ENCODE assay signal across 1 cellular context in the genomic region with DNA sequence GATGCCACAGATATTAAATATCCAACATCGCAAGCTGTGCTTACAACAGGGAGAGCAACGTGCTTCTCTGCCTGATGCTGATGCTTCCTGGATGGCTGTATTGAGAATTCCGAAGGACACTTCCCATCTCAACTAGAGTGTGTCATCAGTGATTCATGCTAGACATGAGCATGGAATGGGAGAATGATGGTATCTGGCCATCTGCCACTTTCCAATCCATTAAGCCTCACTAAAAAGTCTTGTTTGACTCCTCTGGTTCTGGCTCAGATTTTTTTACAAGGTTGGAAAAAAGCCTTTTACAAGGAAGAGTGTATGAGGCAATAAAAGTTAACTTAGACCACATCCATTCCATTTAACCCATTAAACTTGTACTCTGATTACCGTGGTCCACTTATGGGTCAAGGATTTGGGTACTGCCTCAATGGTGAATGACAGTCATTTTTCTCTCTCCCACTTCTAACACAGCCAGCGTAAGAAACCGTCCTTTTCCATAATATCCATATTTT.
TF ChIP-seq lines count a peak whose summit lies in the region.

No MANE protein-coding gene starts in this region.

TF ChIP-seq in A549, 52 proteins besides CTCF, POLR2A, EP300 and RAD21 (continued from another document):
- TF ChIP-seq RCOR1 (IDR thresholded peaks at IDR 0.05; ENCODE audit: low read depth, low read length) (no peak), HOXB13 (CRISPR knock-in tag; IDR thresholded peaks at IDR 0.05; ENCODE audit: low read depth) (no peak), EHMT2 (IDR thresholded peaks at IDR 0.05; ENCODE audit: low read depth) (no peak), RARB (CRISPR knock-in tag; IDR thresholded peaks at IDR 0.05) (no peak), HOXA7 (CRISPR knock-in tag; IDR thresholded peaks at IDR 0.05) (no peak), ESRRA (IDR thresholded peaks at IDR 0.05; ENCODE audit: borderline replicate concordance, low read length) (no peak), NFE2L2 (conservative IDR thresholded peaks at IDR 0.05; ENCODE audit: low read length) (no peak), POLR2AphosphoS2 (conservative IDR thresholded peaks at IDR 0.05; ENCODE audit: low read length) (no peak), HEYL (CRISPR knock-in tag; IDR thresholded peaks at IDR 0.05) (no peak), FOXS1 (CRISPR knock-in tag; IDR thresholded peaks at IDR 0.05) (no peak), CBX8 (IDR thresholded peaks at IDR 0.05) (no peak), MYC (IDR thresholded peaks at IDR 0.05; ENCODE audit: borderline replicate concordance, low read length) (no peak), CBX2 (IDR thresholded peaks at IDR 0.05; ENCODE audit: borderline replicate concordance, low read depth) (no peak), NPAS2 (CRISPR knock-in tag; IDR thresholded peaks at IDR 0.05; ENCODE audit: borderline replicate concordance) (no peak), RFX5 (IDR thresholded peaks at IDR 0.05) (no peak), FOSL2 (IDR thresholded peaks at IDR 0.05) (peak; percentile 72), FOSL2 (CRISPR knock-in tag; IDR thresholded peaks at IDR 0.05) (peak; percentile 83), SMC3 (IDR thresholded peaks at IDR 0.05) (no peak), ZC3H11A (IDR thresholded peaks at IDR 0.05) (no peak), JUN (IDR thresholded peaks at IDR 0.05) (peak in 1 of 2 experiments; percentile 44; a peak in 1 of 5 replicates), MAZ (IDR thresholded peaks at IDR 0.05; ENCODE audit: borderline replicate concordance, low read depth, low read length) (no peak), JUNB (IDR thresholded peaks at IDR 0.05) (peak; percentile 70), EHF (CRISPR knock-in tag; IDR thresholded peaks at IDR 0.05) (no peak), CHD2 (IDR thresholded peaks at IDR 0.05; ENCODE audit: low read length, partially characterized antibody) (no peak), CHD4 (IDR thresholded peaks at IDR 0.05; ENCODE audit: borderline replicate concordance) (no peak), SREBF2 (IDR thresholded peaks at IDR 0.05) (no peak), KDM1A (IDR thresholded peaks at IDR 0.05; ENCODE audit: low read depth) (no peak), CEBPB (IDR thresholded peaks at IDR 0.05) (peak in 1 of 2 experiments; percentile 31; a peak in 2 of 4 replicates), ZFP36 (IDR thresholded peaks at IDR 0.05; ENCODE audit: borderline replicate concordance, partially characterized antibody) (no peak), KDM5A (IDR thresholded peaks at IDR 0.05) (no peak), NR3C1 (IDR thresholded peaks at IDR 0.05) (no peak), HOXB5 (CRISPR knock-in tag; IDR thresholded peaks at IDR 0.05) (no peak)
- TF ChIP-seq, protein P1, sequence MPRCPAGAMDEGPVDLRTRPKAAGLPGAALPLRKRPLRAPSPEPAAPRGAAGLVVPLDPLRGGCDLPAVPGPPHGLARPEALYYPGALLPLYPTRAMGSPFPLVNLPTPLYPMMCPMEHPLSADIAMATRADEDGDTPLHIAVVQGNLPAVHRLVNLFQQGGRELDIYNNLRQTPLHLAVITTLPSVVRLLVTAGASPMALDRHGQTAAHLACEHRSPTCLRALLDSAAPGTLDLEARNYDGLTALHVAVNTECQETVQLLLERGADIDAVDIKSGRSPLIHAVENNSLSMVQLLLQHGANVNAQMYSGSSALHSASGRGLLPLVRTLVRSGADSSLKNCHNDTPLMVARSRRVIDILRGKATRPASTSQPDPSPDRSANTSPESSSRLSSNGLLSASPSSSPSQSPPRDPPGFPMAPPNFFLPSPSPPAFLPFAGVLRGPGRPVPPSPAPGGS (IDR thresholded peaks at IDR 0.05), result no peak
- TF ChIP-seq, protein P2, sequence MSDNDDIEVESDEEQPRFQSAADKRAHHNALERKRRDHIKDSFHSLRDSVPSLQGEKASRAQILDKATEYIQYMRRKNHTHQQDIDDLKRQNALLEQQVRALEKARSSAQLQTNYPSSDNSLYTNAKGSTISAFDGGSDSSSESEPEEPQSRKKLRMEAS (IDR thresholded peaks at IDR 0.05), result peak; percentile 70
- TF ChIP-seq, protein P3, sequence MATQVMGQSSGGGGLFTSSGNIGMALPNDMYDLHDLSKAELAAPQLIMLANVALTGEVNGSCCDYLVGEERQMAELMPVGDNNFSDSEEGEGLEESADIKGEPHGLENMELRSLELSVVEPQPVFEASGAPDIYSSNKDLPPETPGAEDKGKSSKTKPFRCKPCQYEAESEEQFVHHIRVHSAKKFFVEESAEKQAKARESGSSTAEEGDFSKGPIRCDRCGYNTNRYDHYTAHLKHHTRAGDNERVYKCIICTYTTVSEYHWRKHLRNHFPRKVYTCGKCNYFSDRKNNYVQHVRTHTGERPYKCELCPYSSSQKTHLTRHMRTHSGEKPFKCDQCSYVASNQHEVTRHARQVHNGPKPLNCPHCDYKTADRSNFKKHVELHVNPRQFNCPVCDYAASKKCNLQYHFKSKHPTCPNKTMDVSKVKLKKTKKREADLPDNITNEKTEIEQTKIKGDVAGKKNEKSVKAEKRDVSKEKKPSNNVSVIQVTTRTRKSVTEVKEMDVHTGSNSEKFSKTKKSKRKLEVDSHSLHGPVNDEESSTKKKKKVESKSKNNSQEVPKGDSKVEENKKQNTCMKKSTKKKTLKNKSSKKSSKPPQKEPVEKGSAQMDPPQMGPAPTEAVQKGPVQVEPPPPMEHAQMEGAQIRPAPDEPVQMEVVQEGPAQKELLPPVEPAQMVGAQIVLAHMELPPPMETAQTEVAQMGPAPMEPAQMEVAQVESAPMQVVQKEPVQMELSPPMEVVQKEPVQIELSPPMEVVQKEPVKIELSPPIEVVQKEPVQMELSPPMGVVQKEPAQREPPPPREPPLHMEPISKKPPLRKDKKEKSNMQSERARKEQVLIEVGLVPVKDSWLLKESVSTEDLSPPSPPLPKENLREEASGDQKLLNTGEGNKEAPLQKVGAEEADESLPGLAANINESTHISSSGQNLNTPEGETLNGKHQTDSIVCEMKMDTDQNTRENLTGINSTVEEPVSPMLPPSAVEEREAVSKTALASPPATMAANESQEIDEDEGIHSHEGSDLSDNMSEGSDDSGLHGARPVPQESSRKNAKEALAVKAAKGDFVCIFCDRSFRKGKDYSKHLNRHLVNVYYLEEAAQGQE (IDR thresholded peaks at IDR 0.05), result no peak
- TF ChIP-seq, protein P4, sequence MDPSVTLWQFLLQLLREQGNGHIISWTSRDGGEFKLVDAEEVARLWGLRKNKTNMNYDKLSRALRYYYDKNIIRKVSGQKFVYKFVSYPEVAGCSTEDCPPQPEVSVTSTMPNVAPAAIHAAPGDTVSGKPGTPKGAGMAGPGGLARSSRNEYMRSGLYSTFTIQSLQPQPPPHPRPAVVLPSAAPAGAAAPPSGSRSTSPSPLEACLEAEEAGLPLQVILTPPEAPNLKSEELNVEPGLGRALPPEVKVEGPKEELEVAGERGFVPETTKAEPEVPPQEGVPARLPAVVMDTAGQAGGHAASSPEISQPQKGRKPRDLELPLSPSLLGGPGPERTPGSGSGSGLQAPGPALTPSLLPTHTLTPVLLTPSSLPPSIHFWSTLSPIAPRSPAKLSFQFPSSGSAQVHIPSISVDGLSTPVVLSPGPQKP (IDR thresholded peaks at IDR 0.05; ENCODE audit: low read depth, low read length), result no peak
- TF ChIP-seq, protein P5, sequence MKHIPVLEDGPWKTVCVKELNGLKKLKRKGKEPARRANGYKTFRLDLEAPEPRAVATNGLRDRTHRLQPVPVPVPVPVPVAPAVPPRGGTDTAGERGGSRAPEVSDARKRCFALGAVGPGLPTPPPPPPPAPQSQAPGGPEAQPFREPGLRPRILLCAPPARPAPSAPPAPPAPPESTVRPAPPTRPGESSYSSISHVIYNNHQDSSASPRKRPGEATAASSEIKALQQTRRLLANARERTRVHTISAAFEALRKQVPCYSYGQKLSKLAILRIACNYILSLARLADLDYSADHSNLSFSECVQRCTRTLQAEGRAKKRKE (CRISPR knock-in tag; IDR thresholded peaks at IDR 0.05; ENCODE audit: low read depth), result no peak
- TF ChIP-seq, protein P6, sequence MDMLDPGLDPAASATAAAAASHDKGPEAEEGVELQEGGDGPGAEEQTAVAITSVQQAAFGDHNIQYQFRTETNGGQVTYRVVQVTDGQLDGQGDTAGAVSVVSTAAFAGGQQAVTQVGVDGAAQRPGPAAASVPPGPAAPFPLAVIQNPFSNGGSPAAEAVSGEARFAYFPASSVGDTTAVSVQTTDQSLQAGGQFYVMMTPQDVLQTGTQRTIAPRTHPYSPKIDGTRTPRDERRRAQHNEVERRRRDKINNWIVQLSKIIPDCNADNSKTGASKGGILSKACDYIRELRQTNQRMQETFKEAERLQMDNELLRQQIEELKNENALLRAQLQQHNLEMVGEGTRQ (IDR thresholded peaks at IDR 0.05), result no peak
- TF ChIP-seq, protein P7, sequence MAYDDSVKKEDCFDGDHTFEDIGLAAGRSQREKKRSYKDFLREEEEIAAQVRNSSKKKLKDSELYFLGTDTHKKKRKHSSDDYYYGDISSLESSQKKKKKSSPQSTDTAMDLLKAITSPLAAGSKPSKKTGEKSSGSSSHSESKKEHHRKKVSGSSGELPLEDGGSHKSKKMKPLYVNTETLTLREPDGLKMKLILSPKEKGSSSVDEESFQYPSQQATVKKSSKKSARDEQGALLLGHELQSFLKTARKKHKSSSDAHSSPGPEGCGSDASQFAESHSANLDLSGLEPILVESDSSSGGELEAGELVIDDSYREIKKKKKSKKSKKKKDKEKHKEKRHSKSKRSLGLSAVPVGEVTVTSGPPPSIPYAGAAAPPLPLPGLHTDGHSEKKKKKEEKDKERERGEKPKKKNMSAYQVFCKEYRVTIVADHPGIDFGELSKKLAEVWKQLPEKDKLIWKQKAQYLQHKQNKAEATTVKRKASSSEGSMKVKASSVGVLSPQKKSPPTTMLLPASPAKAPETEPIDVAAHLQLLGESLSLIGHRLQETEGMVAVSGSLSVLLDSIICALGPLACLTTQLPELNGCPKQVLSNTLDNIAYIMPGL (CRISPR knock-in tag; IDR thresholded peaks at IDR 0.05; ENCODE audit: borderline replicate concordance), result no peak
- TF ChIP-seq, protein P8, sequence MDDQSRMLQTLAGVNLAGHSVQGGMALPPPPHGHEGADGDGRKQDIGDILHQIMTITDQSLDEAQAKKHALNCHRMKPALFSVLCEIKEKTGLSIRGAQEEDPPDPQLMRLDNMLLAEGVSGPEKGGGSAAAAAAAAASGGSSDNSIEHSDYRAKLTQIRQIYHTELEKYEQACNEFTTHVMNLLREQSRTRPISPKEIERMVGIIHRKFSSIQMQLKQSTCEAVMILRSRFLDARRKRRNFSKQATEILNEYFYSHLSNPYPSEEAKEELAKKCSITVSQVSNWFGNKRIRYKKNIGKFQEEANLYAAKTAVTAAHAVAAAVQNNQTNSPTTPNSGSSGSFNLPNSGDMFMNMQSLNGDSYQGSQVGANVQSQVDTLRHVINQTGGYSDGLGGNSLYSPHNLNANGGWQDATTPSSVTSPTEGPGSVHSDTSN (IDR thresholded peaks at IDR 0.05), result no peak
